In genomic region chr1:226665505-226666163, GRCh38 we compare ENCODE assay signal across 14 cellular contexts.
DNase-seq lines count a peak whose midpoint lies in the region; ATAC-seq and TF ChIP-seq lines count a peak whose summit lies in the region.
"Had no signal": no experiment of that assay in that cellular context is flagged by ENCODE, and none has a peak within 500 bp of the region (broad histone marks: within the 10 kb centered on the region; RNA-seq: fewer than 3 reads in every experiment).

No MANE protein-coding gene starts in this region.

- no peaks in the 10 kb centered on the region for H3K9me3 Mint-ChIP-seq in activated CD4-positive, alpha-beta T cell treated with anti-CD3 and anti-CD28 coated beads, Interleukin-2, amount 10 ng/mL, durations not matched to agents 7 days and 5 days
- H3K9me3 Mint-ChIP-seq in activated CD8-positive, alpha-beta T cell treated with anti-CD3 and anti-CD28 coated beads for 36 hours: no peaks in the 10 kb centered on the region
- H3K9me3 Mint-ChIP-seq: activated CD4-positive, alpha-beta T cell treated with anti-CD3 and anti-CD28 coated beads, Interleukin-2, amount 10 ng/mL, durations not matched to agents 24 days and 14 days; nephron progenitor cell had no signal

- TF ChIP-seq POLR2A in spleen (IDR thresholded peaks at IDR 0.05): no peak

- peak overlapping the region; percentile 41 for H3K27ac Mint-ChIP-seq in activated CD4-positive, alpha-beta T cell treated with anti-CD3 and anti-CD28 coated beads, Interleukin-2, amount 10 ng/mL, durations not matched to agents 7 days and 5 days
- H3K27ac Mint-ChIP-seq in activated CD8-positive, alpha-beta T cell treated with anti-CD3 and anti-CD28 coated beads for 36 hours: peak overlapping the region; percentile 80
- H3K27ac Mint-ChIP-seq: activated CD4-positive, alpha-beta T cell treated with anti-CD3 and anti-CD28 coated beads, Interleukin-2, amount 10 ng/mL, durations not matched to agents 24 days and 14 days; nephron progenitor cell had no signal

- no peaks in the 10 kb centered on the region for H3K27me3 Mint-ChIP-seq in activated CD4-positive, alpha-beta T cell treated with anti-CD3 and anti-CD28 coated beads, Interleukin-2, amount 10 ng/mL, durations not matched to agents 7 days and 5 days
- no peaks in the 10 kb centered on the region for H3K27me3 Mint-ChIP-seq in activated CD8-positive, alpha-beta T cell treated with anti-CD3 and anti-CD28 coated beads for 36 hours
- H3K27me3 Mint-ChIP-seq: activated CD4-positive, alpha-beta T cell treated with anti-CD3 and anti-CD28 coated beads, Interleukin-2, amount 10 ng/mL, durations not matched to agents 24 days and 14 days had no signal

- H3K27me3 ChIP-seq in layer of hippocampus (ENCODE audit: control insufficient read depth, insufficient read depth, low read length) (no peaks in the 10 kb centered on the region), spleen (replicated peaks in 1 of 7) (no peaks in the 10 kb centered on the region)

- H3K4me3 ChIP-seq in spleen: no peak overlapping the region
- H3K4me3 ChIP-seq: A549, SK-N-MC had no signal

- H3K4me1 Mint-ChIP-seq in activated CD4-positive, alpha-beta T cell treated with anti-CD3 and anti-CD28 coated beads, Interleukin-2, amount 10 ng/mL, durations not matched to agents 7 days and 5 days: peaks cover 78% of the 10 kb centered on the region
- peaks cover 92% of the 10 kb centered on the region for H3K4me1 Mint-ChIP-seq in activated CD8-positive, alpha-beta T cell treated with anti-CD3 and anti-CD28 coated beads for 36 hours (ENCODE audit: low read depth)

- POLR2A ChIA-PET in activated CD4-positive, alpha-beta T cell treated with anti-CD3 and anti-CD28 coated beads, Interleukin-2, amount 10 ng/mL, durations not matched to agents 7 days and 5 days (lab: Charles Lee): no interaction called here
- POLR2A ChIA-PET in activated CD8-positive, alpha-beta T cell treated with anti-CD3 and anti-CD28 coated beads for 36 hours (lab: Charles Lee): interaction anchor here (0.9 to 1.5 kb wide), 9 partner anchors 9 to 43 kb away, joined by 3 to 6 read pairs (median 4); no protein-coding TSS in a partner anchor

- no peak overlapping the region for H3K4me3 Mint-ChIP-seq in activated CD4-positive, alpha-beta T cell treated with anti-CD3 and anti-CD28 coated beads, Interleukin-2, amount 10 ng/mL, durations not matched to agents 7 days and 5 days
- peak overlapping the region; percentile 40 for H3K4me3 Mint-ChIP-seq in activated CD8-positive, alpha-beta T cell treated with anti-CD3 and anti-CD28 coated beads for 36 hours
- H3K4me3 Mint-ChIP-seq: activated CD4-positive, alpha-beta T cell treated with anti-CD3 and anti-CD28 coated beads, Interleukin-2, amount 10 ng/mL, durations not matched to agents 24 days and 14 days; nephron progenitor cell had no signal

- DNase-seq in activated CD4-positive, alpha-beta T cell treated with anti-CD3 and anti-CD28 coated beads, Interleukin-2, amount 10 ng/mL, durations not matched to agents 7 days and 5 days: no peak
- no peak for DNase-seq in activated CD4-positive, alpha-beta T cell treated with anti-CD3 and anti-CD28 coated beads, Interleukin-2, amount 50 U/mL, for 48 hours
- peak; percentile 62 for DNase-seq in activated CD8-positive, alpha-beta T cell treated with anti-CD3 and anti-CD28 coated beads for 36 hours
- DNase-seq in spleen: peak; percentile 65
- DNase-seq in ureter (ENCODE audit: low spot score): no peak
- no peak for DNase-seq in NCI-H510A (lab: John Stamatoyannopoulos, UW)
- DNase-seq in NOMO-1 treated with dmso at 0.1 percent for 144 hours (lab: John Stamatoyannopoulos, UW; ENCODE audit: unreplicated experiment): no peak
- DNase-seq: activated CD4-positive, alpha-beta T cell treated with anti-CD3 and anti-CD28 coated beads, Interleukin-2, amount 10 ng/mL, durations not matched to agents 24 days and 14 days; DND-41; nephron progenitor cell had no signal

- H3K36me3 Mint-ChIP-seq in activated CD4-positive, alpha-beta T cell treated with anti-CD3 and anti-CD28 coated beads, Interleukin-2, amount 10 ng/mL, durations not matched to agents 7 days and 5 days (ENCODE audit: low read depth): peaks cover 45% of the 10 kb centered on the region
- peaks cover 34% of the 10 kb centered on the region for H3K36me3 Mint-ChIP-seq in activated CD8-positive, alpha-beta T cell treated with anti-CD3 and anti-CD28 coated beads for 36 hours (ENCODE audit: low read depth)

- 74 to 88% (median 81%) methylated on average over 17 of the region's 17 CpGs for WGBS in spleen, 5 donors

- CTCF ChIA-PET in activated CD4-positive, alpha-beta T cell treated with anti-CD3 and anti-CD28 coated beads, Interleukin-2, amount 10 ng/mL, durations not matched to agents 7 days and 5 days (lab: Charles Lee): interaction anchor here (0.5 to 1.5 kb wide), 2 partner anchors 30 to 140 kb away, joined by 3 to 4 read pairs; no protein-coding TSS in a partner anchor
- CTCF ChIA-PET in activated CD8-positive, alpha-beta T cell treated with anti-CD3 and anti-CD28 coated beads for 36 hours (lab: Charles Lee): interaction anchor here (0.7 to 2.8 kb wide), 4 partner anchors 14 to 39 kb away, joined by 3 to 15 read pairs (median 4); no protein-coding TSS in a partner anchor

- intact Hi-C loops in activated CD8-positive, alpha-beta T cell treated with anti-CD3 and anti-CD28 coated beads for 36 hours (cut with micrococcal nuclease): no loop called here
- intact Hi-C loops in spleen (cut with DNase I; ENCODE audit: low total_unique reads): no loop called here

- H3K9me3 ChIP-seq in spleen: no peaks in the 10 kb centered on the region
- H3K9me3 ChIP-seq: A549 had no signal

- H3K36me3 ChIP-seq in spleen: peaks cover 0 to 13% (median 0%) of the 10 kb centered on the region in 6 donors

- H3K4me1 ChIP-seq in spleen: peaks cover 0 to 67% (median 20%) of the 10 kb centered on the region in 6 donors

- no peak for ATAC-seq in activated CD8-positive, alpha-beta T cell treated with anti-CD3 and anti-CD28 coated beads for 36 hours
- ATAC-seq: A549 had no signal

- H3K27ac ChIP-seq in layer of hippocampus (ENCODE audit: low read depth, low read length): peak overlapping the region; percentile 91
- H3K27ac ChIP-seq in spleen: peak overlapping the region in 3 of 8 donors; percentile 81 to 88 (median 87)
- H3K27ac ChIP-seq: A549, epithelial cell of prostate, SK-N-MC had no signal

- no peak for TF ChIP-seq CTCF in activated CD8-positive, alpha-beta T cell treated with anti-CD3 and anti-CD28 coated beads for 36 hours (IDR thresholded peaks at IDR 0.05)
- TF ChIP-seq CTCF in spleen (IDR thresholded peaks at IDR 0.05 in 8 of 11, conservative IDR thresholded peaks at IDR 0.05 in 3 of 11): no peak

Comparison
In these comparisons a context has a peak if more than half of its experiments do, and no peak if none do; other contexts are left out.
1. DNase-seq: peak in activated CD8-positive, alpha-beta T cell treated with anti-CD3 and anti-CD28 coated beads for 36 hours (single experiment) and spleen (single experiment); none in activated CD4-positive, alpha-beta T cell treated with anti-CD3 and anti-CD28 coated beads, Interleukin-2, amount 10 ng/mL, durations not matched to agents 7 days and 5 days (single experiment), activated CD4-positive, alpha-beta T cell treated with anti-CD3 and anti-CD28 coated beads, Interleukin-2, amount 50 U/mL, for 48 hours (0 of 2), ureter (single experiment), NCI-H510A (single experiment) and NOMO-1 treated with dmso at 0.1 percent for 144 hours (single experiment).